8 cellular contexts compared by ENCODE assay signal in the genomic region with DNA sequence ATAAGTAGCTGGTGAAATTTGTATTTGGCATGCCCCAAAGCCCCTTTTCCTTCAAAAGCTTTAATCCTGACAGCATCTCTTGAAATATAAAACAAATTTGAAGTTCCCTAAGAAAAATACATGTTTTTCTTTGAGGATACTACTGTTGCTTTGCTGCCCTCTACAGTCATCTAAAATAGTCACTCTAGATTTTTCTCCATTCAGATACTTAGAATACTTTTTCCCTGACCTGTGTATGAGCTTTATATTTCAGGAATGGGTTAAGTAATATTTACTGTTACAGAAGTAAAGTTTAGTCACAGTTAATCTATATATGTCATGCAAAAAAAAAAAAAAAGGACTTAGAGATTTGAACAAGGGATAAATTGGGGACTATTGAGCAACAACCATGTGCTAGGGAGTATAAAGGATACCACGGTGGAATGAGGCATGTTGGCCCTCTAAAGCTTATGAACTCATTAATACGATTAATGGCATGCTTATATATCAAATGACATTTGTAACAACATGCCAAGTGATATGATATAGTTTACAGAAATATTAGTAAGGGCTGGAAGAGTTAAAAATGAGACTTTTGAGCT. TPM values are rescaled to one million over a fixed set of nuclear protein-coding genes. Genes with fewer than 3 reads are reported as not detected.
DNase-seq lines count a peak whose midpoint lies in the region; ATAC-seq and TF ChIP-seq lines count a peak whose summit lies in the region.

No MANE protein-coding gene starts in this region.

- TF ChIP-seq CTCF in GM06990 (IDR thresholded peaks at IDR 0.05; ENCODE audit: insufficient read depth, low read length, poor library complexity, severe bottlenecking) (peak; percentile 30), epithelial cell of proximal tubule (conservative IDR thresholded peaks at IDR 0.05; ENCODE audit: low read depth, low read length) (peak; percentile 59), prostate gland (IDR thresholded peaks at IDR 0.05) (peak in 3 of 4 experiments; percentile 18 to 46 (median 32))

- H3K27me3 ChIP-seq in GM06990 (replicated peaks; ENCODE audit: control insufficient read depth, insufficient read depth, low read length) (no peaks in the 10 kb centered on the region), prostate gland (replicated peaks; ENCODE audit: insufficient read depth) (no peaks in the 10 kb centered on the region)

- H3K4me3 ChIP-seq in GM06990 (replicated peaks; ENCODE audit: low read depth, low read length), result no peak overlapping the region
- H3K4me3 ChIP-seq in epithelial cell of proximal tubule (ENCODE audit: low read depth, low read length), result no peak overlapping the region
- H3K4me3 ChIP-seq in prostate gland, result no peak overlapping the region

- 29% methylated on average over 2 of the region's 2 CpGs for WGBS in prostate gland

- H3K9me3 ChIP-seq in prostate gland, result no peaks in the 10 kb centered on the region

- no peak overlapping the region for H3K27ac ChIP-seq in prostate gland

- no peak for ATAC-seq in HG02678 (IDR thresholded peaks at IDR 0.05; ENCODE audit: unreplicated experiment)
- no peak for ATAC-seq in GM19035 (IDR thresholded peaks at IDR 0.05; ENCODE audit: unreplicated experiment)
- no peak for ATAC-seq in GM19395 (IDR thresholded peaks at IDR 0.05; ENCODE audit: unreplicated experiment)

- intact Hi-C loops in prostate gland (cut with DNase I), result loop anchor here (10.0 kb wide), 1 partner anchor 1346 kb away; no protein-coding TSS in a partner anchor

- no peaks in the 10 kb centered on the region for H3K36me3 ChIP-seq in GM06990 (ENCODE audit: control insufficient read depth, insufficient read depth, low read length)
- H3K36me3 ChIP-seq in prostate gland, result no peaks in the 10 kb centered on the region

- TF ChIP-seq POLR2A in prostate gland (IDR thresholded peaks at IDR 0.05), result no peak

- H3K4me1 ChIP-seq in prostate gland (replicated peaks), result no peaks in the 10 kb centered on the region

- no peak for DNase-seq in GM06990 (ENCODE audit: extremely low read depth, insufficient read length)
- DNase-seq in NCI-H2171 treated with DMSO at 0.1 percent for 48 hours (lab: John Stamatoyannopoulos, UW), result peak; percentile 41
- DNase-seq in epithelial cell of proximal tubule (ENCODE audit: low read depth), result no peak
- no peak for DNase-seq in prostate gland (ENCODE audit: low spot score)
- no peak for DNase-seq in T-helper 1 cell

RNA-seq across cellular contexts. Expression of gene NECTIN3, which starts 8.8 kb away (rescaled TPM):
- total RNA-seq in epithelial cell of proximal tubule (30.1 and 33.7 TPM in 2 replicates), prostate gland (10 to 100 TPM; 25.3 to 63.8 TPM)
